Comparison of ENCODE assay signal across 2 cellular contexts in the genomic region with DNA sequence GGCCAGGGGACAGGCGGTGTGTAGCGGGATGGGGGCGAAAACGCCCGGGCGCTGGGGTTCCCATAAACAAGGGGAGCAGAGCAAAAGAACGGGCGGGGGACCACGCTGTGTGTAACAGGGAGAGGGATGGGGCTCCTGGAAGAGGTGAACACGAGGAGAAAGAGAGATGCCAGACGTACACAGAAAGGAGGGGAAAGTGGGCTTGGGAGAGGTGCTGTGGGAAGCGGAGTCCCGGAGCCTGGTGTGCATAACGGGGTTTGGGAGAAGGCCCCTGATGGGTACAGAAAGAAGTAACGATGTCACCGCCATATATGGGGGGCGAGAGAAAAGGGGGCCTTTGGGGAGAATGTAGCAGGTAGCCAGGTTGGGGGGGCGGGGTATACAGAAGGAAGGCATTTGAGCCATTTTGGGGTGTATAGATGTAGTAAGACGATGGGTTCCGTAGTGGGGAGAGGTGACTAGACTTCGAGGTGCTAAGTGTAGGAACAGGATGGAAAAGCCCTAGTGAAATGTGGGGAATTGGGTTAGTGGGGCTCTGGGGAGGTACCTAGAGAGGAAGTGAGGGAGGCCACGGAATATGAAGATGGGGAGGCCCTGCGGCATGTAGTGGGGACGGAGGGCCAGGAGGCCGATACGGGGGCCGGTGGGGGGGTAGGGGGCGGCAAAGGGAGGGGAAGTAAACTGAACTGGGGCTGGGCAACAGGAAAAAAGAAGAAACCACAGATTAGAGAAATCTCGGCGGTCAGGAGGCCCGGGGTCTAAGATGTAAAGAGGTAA.
A peak's percentile ranks its signal among the peaks of the same experiment; 100 is the strongest.
TF ChIP-seq lines count a peak whose summit lies in the region.

No MANE protein-coding gene starts in this region.

TF ChIP-seq in HEK293T, 16 proteins besides CTCF, POLR2A, EP300 and RAD21:
- TF ChIP-seq FOXM1 (IDR thresholded peaks at IDR 0.05; ENCODE audit: borderline replicate concordance) (no peak), L3MBTL2 (conservative IDR thresholded peaks at IDR 0.05) (0 out of 2 replicates have a peak, but pooled peaks have one; percentile 17), HDGF (IDR thresholded peaks at IDR 0.05; ENCODE audit: borderline replicate concordance) (no peak)

TF ChIP-seq in endothelial cell of umbilical vein, 7 proteins besides CTCF, POLR2A, EP300 and RAD21:
- no peak for TF ChIP-seq GATA2 (IDR thresholded peaks at IDR 0.05; ENCODE audit: insufficient read depth, insufficient read length, low read depth, low read length)
- TF ChIP-seq JUN (IDR thresholded peaks at IDR 0.05; ENCODE audit: borderline replicate concordance, insufficient read depth, insufficient read length, low read depth) = no peak
- TF ChIP-seq, protein P1, sequence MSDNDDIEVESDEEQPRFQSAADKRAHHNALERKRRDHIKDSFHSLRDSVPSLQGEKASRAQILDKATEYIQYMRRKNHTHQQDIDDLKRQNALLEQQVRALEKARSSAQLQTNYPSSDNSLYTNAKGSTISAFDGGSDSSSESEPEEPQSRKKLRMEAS (IDR thresholded peaks at IDR 0.05; ENCODE audit: insufficient read depth, insufficient read length) = no peak
- TF ChIP-seq FOS (IDR thresholded peaks at IDR 0.05; ENCODE audit: borderline replicate concordance, insufficient read depth, low read length) = no peak
- no peak for TF ChIP-seq POLR2AphosphoS5 (IDR thresholded peaks at IDR 0.05; ENCODE audit: insufficient read depth, low read depth, low read length)
- TF ChIP-seq EZH2 (IDR thresholded peaks at IDR 0.05; ENCODE audit: borderline replicate concordance, low read depth, low read length, severe bottlenecking) = no peak
- TF ChIP-seq MYC (IDR thresholded peaks at IDR 0.05; ENCODE audit: low read depth, low read length) = no peak
